28 cellular contexts compared by ENCODE assay signal in the genomic region with DNA sequence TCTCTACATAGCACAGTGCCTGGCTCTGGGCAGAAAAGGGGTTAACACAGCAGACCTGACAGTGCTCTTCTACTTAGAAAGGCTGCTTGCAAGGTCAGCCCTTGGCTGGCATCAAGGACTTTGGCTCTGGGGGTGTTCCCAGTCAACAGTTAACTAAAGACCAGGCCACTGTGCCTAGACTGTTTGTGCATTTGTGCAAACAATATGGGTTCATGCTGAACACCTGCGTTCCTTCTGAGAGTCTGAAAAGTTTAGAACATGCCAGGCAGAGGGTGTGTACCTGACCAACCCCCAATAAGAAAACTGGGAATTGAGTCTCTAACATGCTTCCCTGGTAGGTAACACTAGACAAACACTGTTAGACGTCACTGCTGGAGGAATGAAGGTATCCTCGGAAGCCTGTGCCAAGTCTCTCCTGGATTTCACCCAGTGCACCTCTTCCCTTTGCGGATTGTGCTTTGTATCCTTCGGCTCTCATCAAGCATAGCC.
DNase-seq lines count a peak whose midpoint lies in the region; ATAC-seq, FAIRE-seq and TF ChIP-seq lines count a peak whose summit lies in the region.
"Had no signal": no experiment of that assay in that cellular context is flagged by ENCODE, and none has a peak within 500 bp of the region (broad histone marks: within the 10 kb centered on the region; RNA-seq: fewer than 3 reads in every experiment).

No MANE protein-coding gene starts in this region.

- no peaks in the 10 kb centered on the region for H3K9me2 ChIP-seq in OCI-LY7 (ENCODE audit: insufficient read depth, low read length)

- FAIRE-seq in GM12891 (lab: Jason Lieb, UNC), result no peak
- FAIRE-seq: astrocyte, H1, keratinocyte had no signal

- H4K20me1 ChIP-seq in OCI-LY7 (ENCODE audit: insufficient read depth, low read length), result no peaks in the 10 kb centered on the region

- DNase-seq in DMS53 (lab: John Stamatoyannopoulos, UW) (peak; percentile 5), DMS53 treated with DMSO at 0.1 percent for 48 hours (lab: John Stamatoyannopoulos, UW; ENCODE audit: unreplicated experiment) (no peak), Panc1 (ENCODE audit: low read depth, low spot score) (no peak), epithelial cell of esophagus (ENCODE audit: low read depth) (peak; percentile 18), renal cortical epithelial cell (ENCODE audit: low read depth) (peak; percentile 40), GM12891 (ENCODE audit: insufficient read length, low spot score) (no peak), OCI-LY7 (ENCODE audit: low spot score) (no peak), germinal center (ENCODE audit: low spot score) (no peak)
- DNase-seq: activated CD4-positive, alpha-beta T cell treated with anti-CD3 and anti-CD28 coated beads, Interleukin-2, amount 10 ng/mL, durations not matched to agents 24 days and 14 days; activated gamma-delta T cell; activated naive CD8-positive, alpha-beta T cell treated with anti-CD3 and anti-CD28 coated beads, Interleukin-2, amount 10 ng/mL, durations not matched to agents 7 days and 5 days; activated T-cell treated with anti-CD3 and anti-CD28 coated beads, Interleukin-2, amount 50 U/mL, for 24 hours; CD4-positive, CD25-positive, alpha-beta regulatory T cell; central memory CD4-positive, alpha-beta T cell; glutamatergic neuron; NCI-H1417; stimulated activated CD4-positive, alpha-beta T cell treated with anti-CD3 and anti-CD28 coated beads, Interleukin-15, amount 100 ng/mL, for 24 hours; stimulated activated naive CD4-positive, alpha-beta T cell; SW 1271; T1000; WERI-Rb-1 had no signal

- TF ChIP-seq CTCF in Panc1 (IDR thresholded peaks at IDR 0.05) (no peak), epithelial cell of esophagus (IDR thresholded peaks at IDR 0.05; ENCODE audit: insufficient read depth, low read depth, low read length, missing control alignments) (no peak), OCI-LY7 (conservative IDR thresholded peaks at IDR 0.05; ENCODE audit: low read length) (no peak)

- H3K4me1 ChIP-seq in Panc1 (ENCODE audit: control insufficient read depth, insufficient read depth, low read length) (peaks cover 47% of the 10 kb centered on the region), OCI-LY7 (ENCODE audit: insufficient read depth, low read length, poor library complexity, severe bottlenecking) (no peaks in the 10 kb centered on the region)
- H3K4me1 ChIP-seq: neural progenitor cell, vagina had no signal

- no peak overlapping the region for H2AFZ ChIP-seq in OCI-LY7 (ENCODE audit: low read length)
- H2AFZ ChIP-seq: neural progenitor cell had no signal

- ATAC-seq in Panc1, result peak; percentile 65
- ATAC-seq: Right ventricle myocardium inferior had no signal

- POLR2A ChIA-PET in Panc1 (lab: Charles Lee) (no interaction called here), OCI-LY7 (lab: Charles Lee) (no interaction called here)

- no peak for TF ChIP-seq POLR2A in GM12891 (IDR thresholded peaks at IDR 0.05; ENCODE audit: low read depth, low read length)

- CTCF ChIA-PET in Panc1 (lab: Charles Lee), result no interaction called here
- CTCF ChIA-PET in OCI-LY7 (lab: Charles Lee; ENCODE audit: unreplicated experiment), result no interaction called here

- intact Hi-C loops in Panc1 (cut with micrococcal nuclease; ENCODE audit: unreplicated experiment) (no loop called here), OCI-LY7 (cut with micrococcal nuclease; ENCODE audit: unreplicated experiment) (no loop called here)

- in situ Hi-C loops in Panc1 (cut with HindIII; ENCODE audit: low pct_unique_long_range_greater_than_20kb, low sequenced_read_pairs), result no loop called here

- BruUV-seq in Panc1 (replicated peaks; lab: Mats Ljungman, UMichigan) (no TSS peak), OCI-LY7 (replicated peaks; lab: Mats Ljungman, UMichigan) (no TSS peak)

- H3K27ac ChIP-seq in Panc1 (ENCODE audit: low read length) (peak overlapping the region; percentile 54), OCI-LY7 (ENCODE audit: low read depth, low read length, poor library complexity, severe bottlenecking) (no peak overlapping the region)
- H3K27ac ChIP-seq: 22Rv1, neural progenitor cell, vagina, WERI-Rb-1 had no signal

- no peaks in the 10 kb centered on the region for H3K79me2 ChIP-seq in OCI-LY7 (ENCODE audit: insufficient read depth, low read depth, low read length)

- H3K4me2 ChIP-seq in OCI-LY7 (ENCODE audit: low read length), result no peak overlapping the region
- H3K4me2 ChIP-seq: neural progenitor cell had no signal

- no peaks in the 10 kb centered on the region for H3K27me3 ChIP-seq in Panc1 (ENCODE audit: control insufficient read depth, insufficient read depth, low read length)
- H3K27me3 ChIP-seq: neural progenitor cell, vagina had no signal

- H3K4me3 ChIP-seq in Panc1 (ENCODE audit: low read depth in 2 of 2, low read length in 2 of 2), result peak overlapping the region in 1 of 2 experiments; percentile 21; a peak in 1 of 4 replicates
- no peak overlapping the region for H3K4me3 ChIP-seq in epithelial cell of esophagus (ENCODE audit: low read length)
- no peak overlapping the region for H3K4me3 ChIP-seq in OCI-LY7 (ENCODE audit: low read depth, low read length, poor library complexity, severe bottlenecking)
- H3K4me3 ChIP-seq: neural progenitor cell, vagina had no signal

- H3K36me3 ChIP-seq in Panc1 (ENCODE audit: control insufficient read depth, insufficient read depth, low read length) (no peaks in the 10 kb centered on the region), OCI-LY7 (ENCODE audit: insufficient read depth, low read length) (no peaks in the 10 kb centered on the region)
- H3K36me3 ChIP-seq: neural progenitor cell, vagina, WERI-Rb-1 had no signal

- H3K9me3 ChIP-seq in Panc1 (ENCODE audit: control insufficient read depth, insufficient read depth, low read depth, low read length) (no peaks in the 10 kb centered on the region), OCI-LY7 (ENCODE audit: low read length) (no peaks in the 10 kb centered on the region)
- H3K9me3 ChIP-seq: vagina had no signal

TF ChIP-seq in GM12891, 5 proteins besides CTCF, POLR2A, EP300 and RAD21:
- TF ChIP-seq SPI1 (IDR thresholded peaks at IDR 0.05; ENCODE audit: low read depth, low read length), result no peak
- no peak for TF ChIP-seq PAX5 (IDR thresholded peaks at IDR 0.05; ENCODE audit: insufficient read depth, low read length, severe bottlenecking)
- TF ChIP-seq POU2F2 (IDR thresholded peaks at IDR 0.05; ENCODE audit: low read depth, low read length), result no peak
- no peak for TF ChIP-seq POLR2AphosphoS5 (IDR thresholded peaks at IDR 0.05; ENCODE audit: low read depth, low read length)
- TF ChIP-seq TAF1 (IDR thresholded peaks at IDR 0.05; ENCODE audit: low read depth, low read length), result no peak

Comparison
In these comparisons a context has a peak if more than half of its experiments do, and no peak if none do; other contexts are left out.
1. DNase-seq: peak in DMS53 (single experiment), epithelial cell of esophagus (single experiment) and renal cortical epithelial cell (single experiment); none in DMS53 treated with DMSO at 0.1 percent for 48 hours (single experiment), Panc1 (single experiment), GM12891 (single experiment), OCI-LY7 (single experiment) and germinal center (single experiment).